In the genomic region with DNA sequence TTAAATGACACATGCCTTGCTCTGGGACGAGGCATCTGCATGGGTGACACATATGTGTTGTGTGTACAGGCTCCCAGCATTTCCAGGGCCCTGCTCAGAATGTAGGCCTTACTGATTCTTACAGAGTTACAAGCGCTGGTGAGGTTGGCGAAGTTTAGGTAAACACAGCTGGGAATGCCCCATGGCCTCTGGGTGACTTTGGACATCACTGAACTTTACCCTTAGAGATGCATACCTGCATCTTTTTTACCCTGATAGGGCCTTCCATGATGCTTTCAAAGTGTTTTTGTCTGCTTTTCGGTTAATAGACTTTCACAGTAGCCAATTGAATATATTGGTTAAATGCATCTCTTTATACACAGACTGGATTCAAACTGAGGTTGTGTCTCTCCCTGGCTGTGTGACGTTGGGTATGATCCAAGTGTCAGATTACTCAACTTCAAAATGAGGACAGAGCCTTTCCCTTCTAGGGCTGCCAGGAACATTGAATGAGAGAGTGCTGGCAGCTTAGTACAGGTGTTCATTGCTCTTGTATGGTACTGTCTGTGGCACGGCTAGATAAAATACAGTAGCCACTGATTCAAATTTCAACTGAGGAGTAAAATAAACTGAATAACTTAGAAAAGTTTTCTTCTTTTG, we compare ENCODE assay signal across 15 cellular contexts. TPM values are rescaled to one million over a fixed set of nuclear protein-coding genes. Genes with fewer than 3 reads are reported as not detected.
DNase-seq lines count a peak whose midpoint lies in the region; ATAC-seq, FAIRE-seq and TF ChIP-seq lines count a peak whose summit lies in the region.
"Had no signal": no experiment of that assay in that cellular context is flagged by ENCODE, and none has a peak within 500 bp of the region (broad histone marks: within the 10 kb centered on the region; RNA-seq: fewer than 3 reads in every experiment).

No MANE protein-coding gene starts in this region.

- peak; percentile 55 for FAIRE-seq in astrocyte (lab: Jason Lieb, UNC)
- FAIRE-seq: frontal cortex had no signal

- peaks cover 26% of the 10 kb centered on the region for H3K4me1 Mint-ChIP-seq in astrocyte (ENCODE audit: low read depth, unreplicated experiment)
- H3K4me1 Mint-ChIP-seq in natural killer cell treated with Interleukin-12 subunit alpha and Interleukin-12 subunit beta and Interleukin-15 and Interleukin-18, amount 100 ng/mL, for 72 hours (ENCODE audit: low read depth in 2 of 2): no peaks in the 10 kb centered on the region
- H3K4me1 Mint-ChIP-seq: activated naive CD8-positive, alpha-beta T cell treated with anti-CD3 and anti-CD28 coated beads, Interleukin-2, amount 10 ng/mL, durations not matched to agents 7 days and 5 days; stimulated activated memory B cell treated with anti-CD40 and anti-IgM and Interleukin-4, amounts not matched to agents 10 μg/mL and 1 μg/mL and 100 μg/mL, for 72 hours had no signal

- H3K36me3 ChIP-seq in ACC112 (ENCODE audit: insufficient read depth, low read length) (no peaks in the 10 kb centered on the region; the same call in 1 of the 2 replicates), astrocyte (ENCODE audit: insufficient read depth, low read length) (no peaks in the 10 kb centered on the region), liver (ENCODE audit: control insufficient read depth in 4 of 4, insufficient read depth in 3 of 4, low read depth in 1 of 4, low read length in 3 of 4) (peaks cover 0 to 5% (median 0%) of the 10 kb centered on the region in 4 donors)
- H3K36me3 ChIP-seq: Peyer's patch had no signal

- H2AFZ ChIP-seq in ACC112 (ENCODE audit: low read length, unreplicated experiment) (no peak overlapping the region), astrocyte (ENCODE audit: low read depth, low read length) (no peak overlapping the region)

- no peak overlapping the region for H3K4me3 Mint-ChIP-seq in astrocyte (ENCODE audit: unreplicated experiment)
- no peak overlapping the region for H3K4me3 Mint-ChIP-seq in natural killer cell treated with Interleukin-12 subunit alpha and Interleukin-12 subunit beta and Interleukin-15 and Interleukin-18, amount 100 ng/mL, for 72 hours
- H3K4me3 Mint-ChIP-seq: activated naive CD8-positive, alpha-beta T cell treated with anti-CD3 and anti-CD28 coated beads, Interleukin-2, amount 10 ng/mL, durations not matched to agents 7 days and 5 days; stimulated activated memory B cell treated with anti-CD40 and anti-IgM and Interleukin-4, amounts not matched to agents 10 μg/mL and 1 μg/mL and 100 μg/mL, for 72 hours had no signal

- no peaks in the 10 kb centered on the region for H3K9me3 Mint-ChIP-seq in astrocyte (ENCODE audit: unreplicated experiment)
- H3K9me3 Mint-ChIP-seq in activated naive CD4-positive, alpha-beta T cell treated with anti-CD3 and anti-CD28 coated beads, Interleukin-2, amount 50 U/mL, for 72 hours: no peaks in the 10 kb centered on the region
- H3K9me3 Mint-ChIP-seq in natural killer cell treated with Interleukin-12 subunit alpha and Interleukin-12 subunit beta and Interleukin-15 and Interleukin-18, amount 100 ng/mL, for 72 hours: no peaks in the 10 kb centered on the region
- H3K9me3 Mint-ChIP-seq: activated naive CD8-positive, alpha-beta T cell treated with anti-CD3 and anti-CD28 coated beads, Interleukin-2, amount 10 ng/mL, durations not matched to agents 7 days and 5 days; stimulated activated memory B cell treated with anti-CD40 and anti-IgM and Interleukin-4, amounts not matched to agents 10 μg/mL and 1 μg/mL and 100 μg/mL, for 72 hours had no signal

- peak; percentile 36 to 65 for TF ChIP-seq RAD21 in liver (IDR thresholded peaks at IDR 0.05)

- ATAC-seq in activated naive CD4-positive, alpha-beta T cell treated with anti-CD3 and anti-CD28 coated beads, Interleukin-2, amount 50 U/mL, for 72 hours: no peak
- ATAC-seq in natural killer cell treated with Interleukin-12 subunit alpha and Interleukin-12 subunit beta and Interleukin-15 and Interleukin-18, amount 100 ng/mL, for 72 hours: no peak
- ATAC-seq: stimulated activated memory B cell treated with anti-CD40 and anti-IgM and Interleukin-4, amounts not matched to agents 10 μg/mL and 1 μg/mL and 100 μg/mL, for 72 hours had no signal

- no peaks in the 10 kb centered on the region for H3K27me3 ChIP-seq in ACC112 (ENCODE audit: insufficient read depth, low read length)
- no peaks in the 10 kb centered on the region for H3K27me3 ChIP-seq in astrocyte (ENCODE audit: insufficient read depth, low read length)
- no peaks in the 10 kb centered on the region for H3K27me3 ChIP-seq in liver (ENCODE audit: control insufficient read depth in 4 of 4, insufficient read depth in 4 of 4, low read length in 3 of 4)
- H3K27me3 ChIP-seq: BE2C, Peyer's patch had no signal

- no peak for TF ChIP-seq CTCF in astrocyte (IDR thresholded peaks at IDR 0.05; ENCODE audit: insufficient read depth, low read depth, low read length)
- TF ChIP-seq CTCF in liver (IDR thresholded peaks at IDR 0.05; ENCODE audit: low read depth, low read length, missing input control): no peak

- H3K9ac ChIP-seq in astrocyte (ENCODE audit: low read length) (no peak overlapping the region), liver (ENCODE audit: low read depth in 1 of 2, low read length in 2 of 2) (peak overlapping the region in 1 of 2 donors; percentile 23)

- DNase-seq in NCI-H1092 treated with DMSO at 0.1 percent for 48 hours (lab: John Stamatoyannopoulos, UW) (peak; percentile 50), astrocyte (ENCODE audit: low read depth) (no peak), D341Med (ENCODE audit: low spot score) (no peak), inferior parietal cortex (ENCODE audit: extremely low spot score) (no peak)
- no peak for DNase-seq in activated naive CD4-positive, alpha-beta T cell treated with anti-CD3 and anti-CD28 coated beads, Interleukin-2, amount 50 U/mL, for 72 hours (ENCODE audit: low spot score in 2 of 2)
- DNase-seq in natural killer cell treated with Interleukin-12 subunit alpha and Interleukin-12 subunit beta and Interleukin-15 and Interleukin-18, amount 100 ng/mL, for 72 hours (ENCODE audit: low spot score): no peak
- DNase-seq: activated naive CD8-positive, alpha-beta T cell treated with anti-CD3 and anti-CD28 coated beads, Interleukin-2, amount 10 ng/mL, durations not matched to agents 7 days and 5 days; BE2C; MV-4-11; Peyer's patch; stimulated activated CD4-positive, alpha-beta T cell treated with anti-CD3 and anti-CD28 coated beads, Interleukin-2, amount 100 ng/mL, for 24 hours had no signal

- no peak overlapping the region for H3K4me3 ChIP-seq in ACC112 (ENCODE audit: low read depth, low read length)
- no peak overlapping the region for H3K4me3 ChIP-seq in astrocyte (ENCODE audit: insufficient read depth, low read depth, low read length)
- no peak overlapping the region for H3K4me3 ChIP-seq in liver (ENCODE audit: low read depth in 1 of 3, low read length in 3 of 3)
- H3K4me3 ChIP-seq: Peyer's patch had no signal

- no peaks in the 10 kb centered on the region for H3K27me3 Mint-ChIP-seq in astrocyte (ENCODE audit: low read depth, unreplicated experiment)
- peaks cover 7% of the 10 kb centered on the region in 2 donors for H3K27me3 Mint-ChIP-seq in natural killer cell treated with Interleukin-12 subunit alpha and Interleukin-12 subunit beta and Interleukin-15 and Interleukin-18, amount 100 ng/mL, for 72 hours
- H3K27me3 Mint-ChIP-seq: activated naive CD8-positive, alpha-beta T cell treated with anti-CD3 and anti-CD28 coated beads, Interleukin-2, amount 10 ng/mL, durations not matched to agents 7 days and 5 days had no signal

- H3K4me1 ChIP-seq in ACC112 (ENCODE audit: control insufficient read depth, insufficient read depth, low read length, unreplicated experiment) (peaks cover 68% of the 10 kb centered on the region), astrocyte (ENCODE audit: insufficient read depth, low read length) (peaks cover 25% of the 10 kb centered on the region), liver (ENCODE audit: control insufficient read depth in 4 of 4, insufficient read depth in 4 of 4, low read length in 3 of 4) (peaks cover 10 to 67% (median 43%) of the 10 kb centered on the region in 4 donors)

- no peaks in the 10 kb centered on the region for H3K36me3 Mint-ChIP-seq in astrocyte (ENCODE audit: low read depth, unreplicated experiment)
- H3K36me3 Mint-ChIP-seq in activated naive CD4-positive, alpha-beta T cell treated with anti-CD3 and anti-CD28 coated beads, Interleukin-2, amount 50 U/mL, for 72 hours: no peaks in the 10 kb centered on the region
- no peaks in the 10 kb centered on the region for H3K36me3 Mint-ChIP-seq in natural killer cell treated with Interleukin-12 subunit alpha and Interleukin-12 subunit beta and Interleukin-15 and Interleukin-18, amount 100 ng/mL, for 72 hours
- H3K36me3 Mint-ChIP-seq: activated naive CD8-positive, alpha-beta T cell treated with anti-CD3 and anti-CD28 coated beads, Interleukin-2, amount 10 ng/mL, durations not matched to agents 7 days and 5 days; stimulated activated memory B cell treated with anti-CD40 and anti-IgM and Interleukin-4, amounts not matched to agents 10 μg/mL and 1 μg/mL and 100 μg/mL, for 72 hours had no signal

- peak overlapping the region; percentile 68 for H3K27ac ChIP-seq in ACC112 (ENCODE audit: low read depth, low read length)
- H3K27ac ChIP-seq in astrocyte (ENCODE audit: low read depth, low read length): no peak overlapping the region
- peak overlapping the region; percentile 74 for H3K27ac ChIP-seq in liver (ENCODE audit: low read depth in 1 of 2, low read length in 2 of 2)
- H3K27ac ChIP-seq: Peyer's patch had no signal

- no peak overlapping the region for H3K27ac Mint-ChIP-seq in astrocyte (ENCODE audit: unreplicated experiment)
- no peak overlapping the region for H3K27ac Mint-ChIP-seq in activated naive CD4-positive, alpha-beta T cell treated with anti-CD3 and anti-CD28 coated beads, Interleukin-2, amount 50 U/mL, for 72 hours
- H3K27ac Mint-ChIP-seq in natural killer cell treated with Interleukin-12 subunit alpha and Interleukin-12 subunit beta and Interleukin-15 and Interleukin-18, amount 100 ng/mL, for 72 hours: no peak overlapping the region
- H3K27ac Mint-ChIP-seq: activated naive CD8-positive, alpha-beta T cell treated with anti-CD3 and anti-CD28 coated beads, Interleukin-2, amount 10 ng/mL, durations not matched to agents 7 days and 5 days; stimulated activated memory B cell treated with anti-CD40 and anti-IgM and Interleukin-4, amounts not matched to agents 10 μg/mL and 1 μg/mL and 100 μg/mL, for 72 hours had no signal

- no peaks in the 10 kb centered on the region for H3K9me3 ChIP-seq in astrocyte (ENCODE audit: insufficient read depth, low read depth, low read length)
- no peaks in the 10 kb centered on the region for H3K9me3 ChIP-seq in liver (ENCODE audit: control insufficient read depth in 4 of 4, low read length in 3 of 4)
- H3K9me3 ChIP-seq: BE2C, Peyer's patch had no signal

- no peak overlapping the region for H3K4me2 ChIP-seq in astrocyte (ENCODE audit: low read length)

- H4K20me1 ChIP-seq in astrocyte (ENCODE audit: insufficient read depth, low read length): peaks cover 38% of the 10 kb centered on the region

- 27% methylated on average over 6 of the region's 6 CpGs for WGBS in liver

- H3K79me2 ChIP-seq in ACC112 (ENCODE audit: control insufficient read depth, insufficient read depth, low read length, unreplicated experiment) (peaks cover 90% of the 10 kb centered on the region), astrocyte (ENCODE audit: insufficient read depth, low read length) (peaks cover 98% of the 10 kb centered on the region)

RNA-seq across cellular contexts. Expression of a gene that starts 29.5 kb away (rescaled TPM):
- total RNA-seq in astrocyte (22.0 and 27.3 TPM in 2 replicates), liver (10 to 100 TPM; 31.8 to 37.0 TPM)
- polyA plus RNA-seq in liver: 10 to 100 TPM; 22.6 to 23.6 TPM
- not detected for total RNA-seq in activated naive CD4-positive, alpha-beta T cell treated with anti-CD3 and anti-CD28 coated beads, Interleukin-2, amount 50 U/mL, for 72 hours
- total RNA-seq in natural killer cell treated with Interleukin-12 subunit alpha and Interleukin-12 subunit beta and Interleukin-15 and Interleukin-18, amount 100 ng/mL, for 72 hours: not detected
- total RNA-seq: activated naive CD8-positive, alpha-beta T cell treated with anti-CD3 and anti-CD28 coated beads, Interleukin-2, amount 10 ng/mL, durations not matched to agents 7 days and 5 days had no signal

Comparison
In these comparisons a context has a peak if more than half of its experiments do, and no peak if none do; other contexts are left out.
1. RNA of a gene that starts 29.5 kb away (total RNA-seq): 31.8 to 37.0 TPM in liver and 22.0 to 27.3 TPM in astrocyte; not detected in activated naive CD4-positive, alpha-beta T cell treated with anti-CD3 and anti-CD28 coated beads, Interleukin-2, amount 50 U/mL, for 72 hours and not detected in natural killer cell treated with Interleukin-12 subunit alpha and Interleukin-12 subunit beta and Interleukin-15 and Interleukin-18, amount 100 ng/mL, for 72 hours; every median in the first group is over 10 times any median in the second.